Comparison of ENCODE assay signal across 10 cellular contexts in the genomic region with DNA sequence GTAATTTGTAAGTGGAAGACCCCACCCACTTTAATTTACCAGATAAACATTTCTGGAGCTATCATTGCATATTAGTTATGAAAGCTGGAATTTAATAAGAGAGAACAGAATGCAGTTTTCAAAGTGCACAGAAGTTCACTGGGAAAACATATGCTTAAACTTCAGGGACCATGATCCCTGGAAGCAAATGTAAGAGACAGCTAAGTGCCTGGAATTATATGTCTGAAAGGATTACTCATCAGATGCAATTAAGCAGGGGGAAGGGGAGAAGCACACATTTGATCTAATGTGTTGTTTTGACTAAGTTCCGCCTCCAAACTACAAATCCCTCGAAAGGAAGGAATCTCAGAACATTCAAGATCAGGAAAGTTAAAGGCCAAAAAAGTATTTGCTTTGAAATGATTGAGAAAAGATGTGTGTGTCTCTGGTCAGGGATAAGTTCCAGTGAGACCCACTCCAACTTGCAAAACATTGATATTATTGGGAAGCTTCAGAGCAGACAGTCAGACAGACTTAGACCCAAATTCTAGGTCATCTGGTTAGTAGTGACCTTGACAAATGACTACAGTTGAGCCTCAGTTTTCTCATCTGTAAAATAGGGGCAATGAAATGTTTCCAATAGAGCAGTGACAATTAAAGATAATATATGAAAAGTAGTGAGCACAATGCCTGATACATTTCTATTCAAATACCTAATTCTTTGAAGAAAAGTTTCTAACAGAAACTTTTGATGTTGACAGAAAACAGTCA.
A peak's percentile ranks its signal among the peaks of the same experiment; 100 is the strongest.
DNase-seq lines count a peak whose midpoint lies in the region; ATAC-seq lines count a peak whose summit lies in the region.
"Had no signal": no experiment of that assay in that cellular context is flagged by ENCODE, and none has a peak within 500 bp of the region (broad histone marks: within the 10 kb centered on the region; RNA-seq: fewer than 3 reads in every experiment).

No MANE protein-coding gene starts in this region.

- H3K14ac ChIP-seq in neuronal stem cell (ENCODE audit: low read length): no peak overlapping the region

- H3K23ac ChIP-seq in neuronal stem cell (ENCODE audit: low read depth, low read length, poor library complexity): no peak overlapping the region

- H2BK12ac ChIP-seq in neuronal stem cell (ENCODE audit: low read length): no peak overlapping the region

- WGBS in neuronal stem cell (ENCODE audit: extremely low coverage in 2 of 2, insufficient read length in 2 of 2, insufficient replicate concordance in 1 of 2), 2 donors: no CpG with 5 or more reads among the region's 2 CpGs

- H4K8ac ChIP-seq in neuronal stem cell (ENCODE audit: low read depth, low read length): no peak overlapping the region

- no peak overlapping the region for H2BK120ac ChIP-seq in neuronal stem cell (ENCODE audit: low read depth, low read length)

- H3K9me3 ChIP-seq in neuronal stem cell (replicated peaks in 1 of 2; ENCODE audit: control insufficient read depth in 2 of 2, insufficient read depth in 1 of 2, low read depth in 1 of 2, low read length in 2 of 2): peaks cover 0 to 2% of the 10 kb centered on the region in 2 donors
- H3K9me3 ChIP-seq: neutrophil had no signal

- no peak for ATAC-seq in HG03045 (IDR thresholded peaks at IDR 0.05; ENCODE audit: unreplicated experiment)
- no peak for ATAC-seq in HG03469 (IDR thresholded peaks at IDR 0.05; ENCODE audit: unreplicated experiment)
- ATAC-seq: stimulated activated naive CD8-positive, alpha-beta T cell treated with anti-CD3 and anti-CD28 coated beads, Interleukin-15, Interleukin-2, amounts not matched to agents 100 U/mL and 50 U/mL, for 24 hours had no signal

- H2AFZ ChIP-seq in neuronal stem cell (ENCODE audit: low read length): peak overlapping the region; percentile 53

- peak; percentile 74 for DNase-seq in COLO829 (ENCODE audit: low spot score)
- DNase-seq in NCI-H69 (lab: John Stamatoyannopoulos, UW): peak; percentile 89
- DNase-seq in dermis blood vessel endothelial cell: peak; percentile 81
- no peak for DNase-seq in neuronal stem cell (ENCODE audit: low spot score)
- DNase-seq in foreskin melanocyte: no peak
- no peak for DNase-seq in stimulated activated CD8-positive, alpha-beta memory T cell treated with anti-CD3 and anti-CD28 coated beads, Interleukin-4, amount 100 ng/mL, for 48 hours
- DNase-seq: stimulated activated naive CD8-positive, alpha-beta T cell treated with anti-CD3 and anti-CD28 coated beads, Interleukin-15, Interleukin-2, amounts not matched to agents 100 U/mL and 50 U/mL, for 24 hours had no signal

- H3K4me1 ChIP-seq in neuronal stem cell (ENCODE audit: control insufficient read depth in 2 of 2, insufficient read depth in 1 of 2, low read depth in 1 of 2, low read length in 2 of 2): peaks cover 3 to 4% of the 10 kb centered on the region in 2 donors

- H3K4me2 ChIP-seq in neuronal stem cell (ENCODE audit: insufficient read depth, low read length, poor library complexity, severe bottlenecking): no peak overlapping the region

- no peaks in the 10 kb centered on the region for H3K79me1 ChIP-seq in neuronal stem cell (ENCODE audit: low read depth, low read length)

- no peak overlapping the region for H3K4me3 ChIP-seq in neuronal stem cell (ENCODE audit: low read length in 2 of 2)

- H3K18ac ChIP-seq in neuronal stem cell (ENCODE audit: low read length): no peak overlapping the region

- H4K91ac ChIP-seq in neuronal stem cell (ENCODE audit: low read depth, low read length, poor library complexity): no peak overlapping the region

- H3K9ac ChIP-seq in neuronal stem cell (ENCODE audit: low read depth, low read length, poor library complexity): no peak overlapping the region

- no peak overlapping the region for H3K27ac ChIP-seq in neuronal stem cell (replicated peaks; ENCODE audit: low read length)
- H3K27ac ChIP-seq: neutrophil had no signal

- H3K27me3 ChIP-seq in neuronal stem cell (ENCODE audit: control insufficient read depth in 3 of 3, insufficient read depth in 3 of 3, low read depth in 1 of 3, low read length in 3 of 3): no peaks in the 10 kb centered on the region
- H3K27me3 ChIP-seq: neutrophil had no signal

- no peaks in the 10 kb centered on the region for H3K36me3 ChIP-seq in neuronal stem cell (replicated peaks in 1 of 2; ENCODE audit: control insufficient read depth in 2 of 2, insufficient read depth in 2 of 2, low read length in 2 of 2)
- H3K36me3 ChIP-seq: neutrophil had no signal

- no peak overlapping the region for H2BK15ac ChIP-seq in neuronal stem cell (ENCODE audit: low read length)

- H3K4ac ChIP-seq in neuronal stem cell (ENCODE audit: low read length): no peak overlapping the region

- no peak overlapping the region for H2BK5ac ChIP-seq in neuronal stem cell (ENCODE audit: low read length)

- H2AK5ac ChIP-seq in neuronal stem cell (ENCODE audit: low read depth, low read length): no peak overlapping the region

Comparison
In these comparisons a context has a peak if more than half of its experiments do, and no peak if none do; other contexts are left out.
1. DNase-seq: peak in COLO829 (single experiment), NCI-H69 (single experiment) and dermis blood vessel endothelial cell (single experiment); none in neuronal stem cell (single experiment), foreskin melanocyte (single experiment) and stimulated activated CD8-positive, alpha-beta memory T cell treated with anti-CD3 and anti-CD28 coated beads, Interleukin-4, amount 100 ng/mL, for 48 hours (single experiment).